9 cellular contexts compared by ENCODE assay signal in genomic region chr12:53096089-53096741, GRCh38. TPM values are rescaled to one million over a fixed set of nuclear protein-coding genes. Genes with fewer than 3 reads are reported as not detected.
DNase-seq lines count a peak whose midpoint lies in the region; FAIRE-seq and TF ChIP-seq lines count a peak whose summit lies in the region.
"Had no signal": no experiment of that assay in that cellular context is flagged by ENCODE, and none has a peak within 500 bp of the region (broad histone marks: within the 10 kb centered on the region; RNA-seq: fewer than 3 reads in every experiment).

No MANE protein-coding gene starts in this region.

- peaks cover 4% of the 10 kb centered on the region; the same call in 1 of the 2 replicates for H3F3A ChIP-seq in MM.1S (ENCODE audit: insufficient read depth, low read length)

- no peak overlapping the region for H3K4me3 ChIP-seq in astrocyte (ENCODE audit: insufficient read depth, low read depth, low read length)
- H3K4me3 ChIP-seq in iPS-20b (ENCODE audit: low read length), result peak overlapping the region; percentile 72
- peak overlapping the region in 4 of 5 donors; percentile 53 to 84 (median 70) for H3K4me3 ChIP-seq in subcutaneous abdominal adipose tissue (ENCODE audit: low read depth in 1 of 5, low read length in 5 of 5)
- no peak overlapping the region for H3K4me3 ChIP-seq in Karpas-422 (ENCODE audit: low read length)
- no peak overlapping the region for H3K4me3 ChIP-seq in MM.1S (ENCODE audit: low read length)

- DNase-seq in HFFc6 (peak; percentile 59), astrocyte (ENCODE audit: low read depth) (peak; percentile 72), Karpas-422 (no peak), MM.1S (no peak), SHP77 (lab: John Stamatoyannopoulos, UW) (no peak)

- H3K9me3 ChIP-seq in astrocyte (ENCODE audit: insufficient read depth, low read depth, low read length), result no peaks in the 10 kb centered on the region
- no peaks in the 10 kb centered on the region for H3K9me3 ChIP-seq in iPS-20b (ENCODE audit: insufficient read depth, low read depth, low read length)
- no peaks in the 10 kb centered on the region for H3K9me3 ChIP-seq in subcutaneous abdominal adipose tissue (ENCODE audit: control insufficient read depth in 5 of 5, low read length in 5 of 5)
- no peaks in the 10 kb centered on the region for H3K9me3 ChIP-seq in Karpas-422 (ENCODE audit: low read length)
- H3K9me3 ChIP-seq in MM.1S (replicated peaks; ENCODE audit: insufficient read depth, low read length), result no peaks in the 10 kb centered on the region

- H2AFZ ChIP-seq in astrocyte (ENCODE audit: low read depth, low read length), result no peak overlapping the region
- H2AFZ ChIP-seq in Karpas-422 (ENCODE audit: low read length), result no peak overlapping the region
- no peak overlapping the region for H2AFZ ChIP-seq in MM.1S (ENCODE audit: low read length)

- H3K36me3 Mint-ChIP-seq in HFFc6 (ENCODE audit: low read depth) (no peaks in the 10 kb centered on the region), astrocyte (ENCODE audit: low read depth, unreplicated experiment) (no peaks in the 10 kb centered on the region)

- H3K4me1 Mint-ChIP-seq in HFFc6 (ENCODE audit: low read depth), result peaks cover 65% of the 10 kb centered on the region
- peaks cover 23% of the 10 kb centered on the region for H3K4me1 Mint-ChIP-seq in astrocyte (ENCODE audit: low read depth, unreplicated experiment)

- H3K4me3 Mint-ChIP-seq in HFFc6 (peak overlapping the region; percentile 95), astrocyte (ENCODE audit: unreplicated experiment) (no peak overlapping the region)

- H3K9ac ChIP-seq in astrocyte (ENCODE audit: low read length) (peak overlapping the region; percentile 82), iPS-20b (ENCODE audit: low read depth, low read length) (no peak overlapping the region), subcutaneous abdominal adipose tissue (ENCODE audit: low read length in 5 of 5) (peak overlapping the region in 1 of 5 donors; percentile 47), Karpas-422 (ENCODE audit: low read length) (no peak overlapping the region), MM.1S (ENCODE audit: low read length) (no peak overlapping the region)

- no peak for FAIRE-seq in astrocyte (lab: Jason Lieb, UNC)
- FAIRE-seq: H54 had no signal

- H3K4me1 ChIP-seq in astrocyte (ENCODE audit: insufficient read depth, low read length) (peaks cover 31% of the 10 kb centered on the region), iPS-20b (ENCODE audit: insufficient read depth, low read length) (peaks cover 16% of the 10 kb centered on the region; the same call in 1 of the 2 replicates), subcutaneous abdominal adipose tissue (ENCODE audit: control insufficient read depth in 5 of 5, insufficient read depth in 5 of 5, low read length in 5 of 5) (peaks cover 14 to 52% (median 47%) of the 10 kb centered on the region in 5 donors), Karpas-422 (ENCODE audit: low read length) (peaks cover 21% of the 10 kb centered on the region), MM.1S (ENCODE audit: low read length) (peaks cover 14% of the 10 kb centered on the region)

- H3K27ac Mint-ChIP-seq in HFFc6 (peak overlapping the region; percentile 95), astrocyte (ENCODE audit: unreplicated experiment) (no peak overlapping the region)

- H3K9me2 ChIP-seq in Karpas-422 (replicated peaks; ENCODE audit: insufficient read depth, low read length) (no peaks in the 10 kb centered on the region), MM.1S (replicated peaks; ENCODE audit: insufficient read depth, low read length) (no peaks in the 10 kb centered on the region)

- H3K27me3 ChIP-seq in astrocyte (ENCODE audit: insufficient read depth, low read length) (no peaks in the 10 kb centered on the region), iPS-20b (ENCODE audit: insufficient read depth, low read length) (peaks cover 50% of the 10 kb centered on the region), subcutaneous abdominal adipose tissue (ENCODE audit: control insufficient read depth in 5 of 5, insufficient read depth in 4 of 5, low read length in 5 of 5) (no peaks in the 10 kb centered on the region), Karpas-422 (ENCODE audit: low read length) (0 out of 2 replicates have a peak, but pooled peaks cover 3% of the 10 kb centered on the region), MM.1S (replicated peaks; ENCODE audit: insufficient read depth, low read length) (0 out of 2 replicates have a peak, but pooled peaks cover 7% of the 10 kb centered on the region)

- H3K27ac ChIP-seq in astrocyte (ENCODE audit: low read depth, low read length) (no peak overlapping the region), iPS-20b (ENCODE audit: low read length) (no peak overlapping the region), subcutaneous abdominal adipose tissue (ENCODE audit: low read depth, low read length) (peak overlapping the region; percentile 72), Karpas-422 (ENCODE audit: low read length) (no peak overlapping the region), MM.1S (ENCODE audit: low read length) (no peak overlapping the region)

- H3K9me3 Mint-ChIP-seq in HFFc6 (no peaks in the 10 kb centered on the region), astrocyte (ENCODE audit: unreplicated experiment) (peaks cover 2% of the 10 kb centered on the region)

- H3K36me3 ChIP-seq in astrocyte (ENCODE audit: insufficient read depth, low read length), result no peaks in the 10 kb centered on the region
- H3K36me3 ChIP-seq in iPS-20b (ENCODE audit: insufficient read depth, low read depth, low read length), result no peaks in the 10 kb centered on the region
- H3K36me3 ChIP-seq in subcutaneous abdominal adipose tissue (ENCODE audit: control insufficient read depth in 5 of 5, insufficient read depth in 5 of 5, low read length in 5 of 5), result peaks cover 0 to 9% (median 4%) of the 10 kb centered on the region in 5 donors
- H3K36me3 ChIP-seq in Karpas-422 (ENCODE audit: insufficient read depth, low read length), result no peaks in the 10 kb centered on the region
- H3K36me3 ChIP-seq in MM.1S (replicated peaks; ENCODE audit: insufficient read depth, low read length), result no peaks in the 10 kb centered on the region

- TF ChIP-seq CTCF in HFFc6 (IDR thresholded peaks at IDR 0.05), result no peak
- TF ChIP-seq CTCF in astrocyte (IDR thresholded peaks at IDR 0.05; ENCODE audit: insufficient read depth, low read depth, low read length), result no peak
- no peak for TF ChIP-seq CTCF in MM.1S (IDR thresholded peaks at IDR 0.05; ENCODE audit: low read length)

- H4K20me1 ChIP-seq in astrocyte (ENCODE audit: insufficient read depth, low read length), result no peaks in the 10 kb centered on the region
- no peaks in the 10 kb centered on the region for H4K20me1 ChIP-seq in Karpas-422 (ENCODE audit: insufficient read depth, low read depth, low read length)
- H4K20me1 ChIP-seq in MM.1S (ENCODE audit: insufficient read depth, low read length), result no peaks in the 10 kb centered on the region

- peak overlapping the region; percentile 96 for H3K4me2 ChIP-seq in astrocyte (ENCODE audit: low read length)
- no peak overlapping the region for H3K4me2 ChIP-seq in Karpas-422 (ENCODE audit: low read depth, low read length, poor library complexity, severe bottlenecking)
- no peak overlapping the region for H3K4me2 ChIP-seq in MM.1S (ENCODE audit: low read depth, low read length)

- H3K79me2 ChIP-seq in astrocyte (ENCODE audit: insufficient read depth, low read length) (no peaks in the 10 kb centered on the region), Karpas-422 (ENCODE audit: low read length) (no peaks in the 10 kb centered on the region), MM.1S (ENCODE audit: low read length) (no peaks in the 10 kb centered on the region)

- peaks cover 5% of the 10 kb centered on the region; the same call in 1 of the 2 replicates for H3K27me3 Mint-ChIP-seq in HFFc6 (ENCODE audit: insufficient read depth)
- H3K27me3 Mint-ChIP-seq in astrocyte (ENCODE audit: low read depth, unreplicated experiment), result peaks cover 26% of the 10 kb centered on the region

RNA-seq across cellular contexts. Expression of gene IGFBP6, which starts 1.3 kb away (rescaled TPM):
- 100 to 1,000 TPM; 317 to 444 (median 430) TPM for total RNA-seq in HFFc6 (2021; fragmentation: NEBNext Ultra II Directional; extraction: Animal tissue kit (Norgen Biotek cat#: 25700))
- total RNA-seq in astrocyte, result 20.8 and 26.3 TPM in 2 replicates
- 0.54 TPM in 1 of 2 replicates, not detected in the other for total RNA-seq in Karpas-422 (2014; rRNA removed; shearing (Covaris generic); ENCODE audit: low replicate concordance)

RNA-seq across cellular contexts. Expression of gene SOAT2, which starts 7.1 kb away (rescaled TPM):
- under 1 TPM; 0.12 to 0.34 (median 0.18) TPM for total RNA-seq in HFFc6 (2021; fragmentation: NEBNext Ultra II Directional; extraction: Animal tissue kit (Norgen Biotek cat#: 25700))
- not detected in 2 replicates for total RNA-seq in astrocyte
- not detected in 2 replicates for total RNA-seq in Karpas-422 (2014; rRNA removed; shearing (Covaris generic); ENCODE audit: low replicate concordance)
- total RNA-seq: temporal lobe had no signal

RNA-seq across cellular contexts. Expression of gene SPRYD3, which starts 17.0 kb away (rescaled TPM):
- 10 to 100 TPM; 50.5 to 59.4 (median 54.9) TPM for total RNA-seq in HFFc6 (2021; fragmentation: NEBNext Ultra II Directional; extraction: Animal tissue kit (Norgen Biotek cat#: 25700))
- total RNA-seq in astrocyte, result 21.8 and 22.8 TPM in 2 replicates
- 11.1 and 17.4 TPM in 2 replicates for total RNA-seq in Karpas-422 (2014; rRNA removed; shearing (Covaris generic); ENCODE audit: low replicate concordance)

RNA-seq across cellular contexts. Expression of gene TNS2, which starts 46.4 kb away (rescaled TPM):
- 10 to 100 TPM; 44.3 to 69.2 (median 58.9) TPM for total RNA-seq in HFFc6 (2021; fragmentation: NEBNext Ultra II Directional; extraction: Animal tissue kit (Norgen Biotek cat#: 25700))
- 15.4 and 21.1 TPM in 2 replicates for total RNA-seq in astrocyte
- total RNA-seq in Karpas-422 (2014; rRNA removed; shearing (Covaris generic); ENCODE audit: low replicate concordance), result 0.48 TPM in 1 of 2 replicates, not detected in the other

Comparison
In these comparisons a context has a peak if more than half of its experiments do, and no peak if none do; other contexts are left out.
1. DNase-seq: peak in HFFc6 (single experiment) and astrocyte (single experiment); none in Karpas-422 (single experiment), MM.1S (single experiment) and SHP77 (0 of 2).
2. H3K4me3 ChIP-seq: peak in iPS-20b (single experiment) and subcutaneous abdominal adipose tissue (4 of 5); none in astrocyte (single experiment), Karpas-422 (single experiment) and MM.1S (single experiment).
3. RNA of gene IGFBP6, which starts 1.3 kb away (total RNA-seq): 317 to 444 TPM in HFFc6 and 20.8 to 26.3 TPM in astrocyte; 0.54 TPM in Karpas-422; every median in the first group is over 10 times any median in the second.